8 cellular contexts compared by ENCODE assay signal in the genomic region with DNA sequence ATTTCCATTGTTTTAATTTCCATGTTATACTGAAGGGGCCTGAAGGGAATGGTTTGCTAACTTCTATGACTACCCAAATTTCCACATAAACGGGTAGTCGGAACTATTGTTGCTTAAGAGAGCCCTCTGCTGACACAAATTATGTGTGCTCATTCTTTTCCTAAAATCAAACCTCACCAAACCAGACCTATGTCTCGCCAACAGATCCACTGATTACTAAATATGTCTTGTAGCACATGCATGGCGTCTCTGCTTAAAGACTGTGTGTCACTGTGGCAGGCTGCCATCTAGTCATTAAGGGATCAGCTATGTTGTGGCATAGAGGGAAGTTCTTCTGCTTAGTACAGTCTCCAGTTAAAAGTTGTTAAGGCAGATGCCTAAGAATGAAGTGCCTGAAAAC. TPM values are rescaled to one million over a fixed set of nuclear protein-coding genes. Genes with fewer than 3 reads are reported as not detected.
DNase-seq lines count a peak whose midpoint lies in the region; ATAC-seq and TF ChIP-seq lines count a peak whose summit lies in the region.

No MANE protein-coding gene starts in this region.

- no peaks in the 10 kb centered on the region for H3K27me3 Mint-ChIP-seq in brain
- H3K27me3 Mint-ChIP-seq in naive thymus-derived CD8-positive, alpha-beta T cell = peaks cover 0 to 4% (median 2%) of the 10 kb centered on the region in 5 donors

- H3K4me3 Mint-ChIP-seq in brain = no peak overlapping the region
- H3K4me3 Mint-ChIP-seq in naive thymus-derived CD8-positive, alpha-beta T cell = no peak overlapping the region

- POLR2A ChIA-PET in naive thymus-derived CD8-positive, alpha-beta T cell (lab: Charles Lee) = no interaction called here

- no peaks in the 10 kb centered on the region for H3K36me3 Mint-ChIP-seq in brain
- H3K36me3 Mint-ChIP-seq in naive thymus-derived CD8-positive, alpha-beta T cell = no peaks in the 10 kb centered on the region

- peak; percentile 83 to 84 for TF ChIP-seq CTCF in brain (conservative IDR thresholded peaks at IDR 0.05)

- H3K4me1 Mint-ChIP-seq in brain = peaks cover 34% of the 10 kb centered on the region
- H3K4me1 Mint-ChIP-seq in naive thymus-derived CD8-positive, alpha-beta T cell = peaks cover 0 to 2% (median under 1%) of the 10 kb centered on the region in 4 donors

- peak; percentile 45 for DNase-seq in ELR (ENCODE audit: low read depth)
- peak; percentile 50 for DNase-seq in MV-4-11 (lab: John Stamatoyannopoulos, UW)
- no peak for DNase-seq in left lobe of liver (ENCODE audit: low spot score)
- DNase-seq in foreskin melanocyte = no peak
- no peak for DNase-seq in central memory CD4-positive, alpha-beta T cell
- no peak for DNase-seq in naive thymus-derived CD8-positive, alpha-beta T cell

- H3K9me3 Mint-ChIP-seq in brain = no peaks in the 10 kb centered on the region
- H3K9me3 Mint-ChIP-seq in naive thymus-derived CD8-positive, alpha-beta T cell = no peaks in the 10 kb centered on the region

- ATAC-seq in left lobe of liver (peak; percentile 66), HG03378 (IDR thresholded peaks at IDR 0.05; ENCODE audit: unreplicated experiment) (no peak)
- no peak for ATAC-seq in naive thymus-derived CD8-positive, alpha-beta T cell

- peak overlapping the region in 3 of 5 experiments; percentile 28 to 61 (median 32) for H3K27ac Mint-ChIP-seq in brain
- H3K27ac Mint-ChIP-seq in naive thymus-derived CD8-positive, alpha-beta T cell = no peak overlapping the region

RNA-seq across cellular contexts. Expression of gene PIR, which starts 25.1 kb away (rescaled TPM):
- 21.9 TPM for polyA plus RNA-seq in brain (ENCODE audit: insufficient read depth, low read depth, low replicate concordance)
- 19.3 TPM for total RNA-seq in left lobe of liver
- total RNA-seq in naive thymus-derived CD8-positive, alpha-beta T cell = under 1 TPM; 0.36 to 0.78 TPM
- not detected for polyA plus RNA-seq in naive thymus-derived CD8-positive, alpha-beta T cell

RNA-seq across cellular contexts. Expression of gene BMX, which starts 32.6 kb away (rescaled TPM):
- polyA plus RNA-seq in brain (ENCODE audit: insufficient read depth, low read depth, low replicate concordance) = 0.29 TPM
- 0.78 TPM for total RNA-seq in left lobe of liver
- total RNA-seq in naive thymus-derived CD8-positive, alpha-beta T cell = not detected
- not detected for polyA plus RNA-seq in naive thymus-derived CD8-positive, alpha-beta T cell

Comparison
In these comparisons a context has a peak if more than half of its experiments do, and no peak if none do; other contexts are left out.
1. DNase-seq: peak in ELR (single experiment) and MV-4-11 (single experiment); none in left lobe of liver (single experiment), foreskin melanocyte (single experiment), central memory CD4-positive, alpha-beta T cell (single experiment) and naive thymus-derived CD8-positive, alpha-beta T cell (0 of 10).
2. H3K27ac Mint-ChIP-seq: peak in brain (3 of 5); none in naive thymus-derived CD8-positive, alpha-beta T cell (0 of 10).
3. RNA of gene PIR, which starts 25.1 kb away (total RNA-seq): 19.3 TPM in left lobe of liver (single experiment); 0.36 to 0.78 TPM in naive thymus-derived CD8-positive, alpha-beta T cell; every median in the first group is over 10 times any median in the second.